20 cellular contexts compared by ENCODE assay signal in the genomic region with DNA sequence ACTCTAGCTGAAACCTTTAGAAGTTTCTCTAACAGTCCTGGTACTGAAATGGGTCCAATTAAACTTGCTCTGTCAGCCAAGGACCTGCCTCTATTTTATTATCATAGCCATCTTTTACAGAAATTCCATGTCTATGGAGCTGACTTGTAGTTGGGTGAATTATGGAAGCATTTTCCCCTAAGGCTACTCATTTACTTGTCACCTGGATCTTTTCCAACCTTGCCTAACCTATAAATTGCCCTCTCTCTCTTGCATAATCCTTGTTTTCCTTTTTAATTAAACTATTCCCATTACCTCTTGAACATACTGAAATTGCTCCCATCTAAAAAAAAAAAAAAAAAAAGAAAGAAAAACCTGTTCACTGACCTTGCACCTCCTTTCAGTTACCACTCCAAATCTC.
"Had no signal": no experiment of that assay in that cellular context is flagged by ENCODE, and none has a peak within 500 bp of the region (broad histone marks: within the 10 kb centered on the region; RNA-seq: fewer than 3 reads in every experiment).

No MANE protein-coding gene starts in this region.

- ATAC-seq: activated T-helper 17 cell treated with anti-CD3 and anti-CD28 coated beads, Interleukin-2, amount 50 U/mL, for 72 hours; left lung; mucosa of descending colon; naive thymus-derived CD4-positive, alpha-beta T cell had no signal

- H3K4me1 Mint-ChIP-seq: activated T-helper 17 cell treated with anti-CD3 and anti-CD28 coated beads, Interleukin-2, amount 50 U/mL, for 72 hours; naive thymus-derived CD4-positive, alpha-beta T cell had no signal

- H3K36me3 ChIP-seq: left lung, neutrophil, stomach, upper lobe of left lung had no signal

- H3K27me3 Mint-ChIP-seq: dendritic cell treated with granulocyte-macrophage colony-stimulating factor and Interleukin-4, amounts not matched to agents 40 ng/mL and 50 ng/mL, for 4 days had no signal

- H3K27ac ChIP-seq: hepatocyte, left lung, neutrophil, parathyroid adenoma, stomach, testis, upper lobe of left lung, VCaP had no signal

- H3K36me3 Mint-ChIP-seq: naive thymus-derived CD4-positive, alpha-beta T cell had no signal

- H3K4me3 Mint-ChIP-seq: activated T-helper 17 cell treated with anti-CD3 and anti-CD28 coated beads, Interleukin-2, amount 50 U/mL, for 72 hours; dendritic cell treated with granulocyte-macrophage colony-stimulating factor and Interleukin-4, amounts not matched to agents 40 ng/mL and 50 ng/mL, for 4 days; naive thymus-derived CD4-positive, alpha-beta T cell had no signal

- H3K9me3 ChIP-seq: mucosa of descending colon, neutrophil, testis, upper lobe of left lung had no signal

- DNase-seq: activated CD4-positive, alpha-beta T cell treated with anti-CD3 and anti-CD28 coated beads for 1 hour; activated CD4-positive, alpha-beta T cell treated with anti-CD3 and anti-CD28 coated beads, Interleukin-2, amount 50 U/mL, for 48 hours; activated naive CD4-positive, alpha-beta T cell treated with Interleukin-2 at 50 U/mL for 16 hours; aorta; effector memory CD4-positive, alpha-beta T cell; islet precursor cell; left lung; mucosa of descending colon; naive thymus-derived CD4-positive, alpha-beta T cell; stimulated activated CD4-positive, alpha-beta T cell treated with anti-CD3 and anti-CD28 coated beads, Interleukin-1b, Interleukin-23, amount 100 ng/mL, for 48 hours; stomach; T1000; testis; upper lobe of left lung had no signal

- H3K27ac Mint-ChIP-seq: activated T-helper 17 cell treated with anti-CD3 and anti-CD28 coated beads, Interleukin-2, amount 50 U/mL, for 72 hours; dendritic cell treated with granulocyte-macrophage colony-stimulating factor and Interleukin-4, amounts not matched to agents 40 ng/mL and 50 ng/mL, for 4 days; naive thymus-derived CD4-positive, alpha-beta T cell had no signal

- H3K27me3 ChIP-seq: hepatocyte, left lung, neutrophil, stomach, testis, upper lobe of left lung had no signal

- H3K4me3 ChIP-seq: hepatocyte, left lung, mucosa of descending colon, stomach, testis, upper lobe of left lung had no signal

- H3K4me1 ChIP-seq: left lung, parathyroid adenoma, stomach, testis, upper lobe of left lung had no signal
